27 cellular contexts compared by ENCODE assay signal in the genomic region with DNA sequence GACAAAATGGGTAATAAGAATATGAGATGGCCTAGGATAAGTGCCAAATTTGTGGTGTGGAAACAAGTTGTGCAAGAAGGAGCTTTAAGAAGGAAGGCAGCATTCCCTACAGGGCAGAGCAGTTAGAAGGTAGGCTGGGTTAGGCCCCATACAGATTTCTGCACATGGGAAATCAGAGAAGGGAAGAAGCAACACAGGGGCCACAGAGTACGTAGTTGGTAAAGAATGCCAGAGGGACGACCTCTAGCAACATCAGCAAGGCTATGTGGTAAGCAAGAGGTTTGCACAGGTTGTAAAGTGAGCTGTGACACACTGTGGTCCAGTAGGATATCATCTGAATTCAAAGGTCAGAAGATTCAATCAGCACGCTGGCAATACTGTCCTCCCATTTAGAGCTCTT.
DNase-seq lines count a peak whose midpoint lies in the region; ATAC-seq and TF ChIP-seq lines count a peak whose summit lies in the region.
"Had no signal": no experiment of that assay in that cellular context is flagged by ENCODE, and none has a peak within 500 bp of the region (broad histone marks: within the 10 kb centered on the region; RNA-seq: fewer than 3 reads in every experiment).

No MANE protein-coding gene starts in this region.

- no peak for TF ChIP-seq CTCF in heart right ventricle (IDR thresholded peaks at IDR 0.05)

- H2BK5ac ChIP-seq in neuronal stem cell (ENCODE audit: low read length) = no peak overlapping the region

- H2BK15ac ChIP-seq in neuronal stem cell (ENCODE audit: low read length) = no peak overlapping the region

- no peak overlapping the region for H3K18ac ChIP-seq in neuronal stem cell (ENCODE audit: low read length)

- H3K79me1 ChIP-seq in neuronal stem cell (ENCODE audit: low read depth, low read length) = no peaks in the 10 kb centered on the region

- H3K27ac ChIP-seq in heart right ventricle (peak overlapping the region in 8 of 10 donors; percentile 41 to 73 (median 52)), neuronal stem cell (replicated peaks; ENCODE audit: low read length) (no peak overlapping the region)
- H3K27ac ChIP-seq: esophagus squamous epithelium, KMS-11, lower lobe of right lung, tibial nerve had no signal

- H4K91ac ChIP-seq in neuronal stem cell (ENCODE audit: low read depth, low read length, poor library complexity) = no peak overlapping the region

- intact Hi-C loops in heart right ventricle (cut with DNase I) = loop anchor here in 3 of 10 donors (10.0 kb wide), 2 partner anchors 277 to 767 kb away; a partner anchor contains a TSS

- no peak overlapping the region for H3K4ac ChIP-seq in neuronal stem cell (ENCODE audit: low read length)

- 50 to 62% methylated on average over 3 of the region's 3 CpGs for WGBS in heart right ventricle, 2 donors
- WGBS in neuronal stem cell (ENCODE audit: extremely low coverage in 2 of 2, insufficient read length in 2 of 2, insufficient replicate concordance in 1 of 2), 2 donors = no CpG with 5 or more reads among the region's 3 CpGs

- H3K9me3 ChIP-seq in adipocyte (ENCODE audit: control insufficient read depth, low read length) (peaks cover 4% of the 10 kb centered on the region), heart right ventricle (peaks cover 0 to 21% (median 0%) of the 10 kb centered on the region in 11 donors), neuronal stem cell (replicated peaks in 1 of 2; ENCODE audit: control insufficient read depth in 2 of 2, insufficient read depth in 1 of 2, low read depth in 1 of 2, low read length in 2 of 2) (no peaks in the 10 kb centered on the region)
- H3K9me3 ChIP-seq: esophagus squamous epithelium, lower lobe of right lung, tibial nerve had no signal

- H3K14ac ChIP-seq in neuronal stem cell (ENCODE audit: low read length) = no peak overlapping the region

- no peak overlapping the region for H2BK120ac ChIP-seq in neuronal stem cell (ENCODE audit: low read depth, low read length)

- H3K4me3 ChIP-seq in adipocyte (ENCODE audit: low read length) (no peak overlapping the region), heart right ventricle (no peak overlapping the region), neuronal stem cell (ENCODE audit: low read length in 2 of 2) (no peak overlapping the region)
- H3K4me3 ChIP-seq: esophagus squamous epithelium, lower lobe of right lung, tibial nerve had no signal

- H3K27me3 Mint-ChIP-seq in activated naive CD8-positive, alpha-beta T cell treated with anti-CD3 and anti-CD28 coated beads, Interleukin-2, amount 50 U/mL, for 24 hours = no peaks in the 10 kb centered on the region
- H3K27me3 Mint-ChIP-seq: activated B cell treated with CpG ODN at 0.5 μM for 24 hours; CD8-positive, alpha-beta memory T cell; naive thymus-derived CD4-positive, alpha-beta T cell; progenitor cell of endocrine pancreas had no signal

- no peak overlapping the region for H3K9ac ChIP-seq in adipocyte (ENCODE audit: low read length)
- H3K9ac ChIP-seq in neuronal stem cell (ENCODE audit: low read depth, low read length, poor library complexity) = no peak overlapping the region
- H3K9ac ChIP-seq: KMS-11 had no signal

- H3K36me3 ChIP-seq in adipocyte (ENCODE audit: control insufficient read depth, insufficient read depth, low read length, severe bottlenecking) (no peaks in the 10 kb centered on the region), heart right ventricle (no peaks in the 10 kb centered on the region), neuronal stem cell (replicated peaks in 1 of 2; ENCODE audit: control insufficient read depth in 2 of 2, insufficient read depth in 2 of 2, low read length in 2 of 2) (no peaks in the 10 kb centered on the region)
- H3K36me3 ChIP-seq: esophagus squamous epithelium, lower lobe of right lung, tibial nerve had no signal

- no peak overlapping the region for H3K4me3 Mint-ChIP-seq in activated naive CD8-positive, alpha-beta T cell treated with anti-CD3 and anti-CD28 coated beads, Interleukin-2, amount 50 U/mL, for 24 hours
- H3K4me3 Mint-ChIP-seq: activated B cell treated with CpG ODN at 0.5 μM for 24 hours; activated T-cell treated with anti-CD3 and anti-CD28 coated beads, Interleukin-2, amount 50 U/mL, for 4 hours; CD8-positive, alpha-beta memory T cell; HFFc6; naive thymus-derived CD4-positive, alpha-beta T cell had no signal

- no peak overlapping the region for H2BK12ac ChIP-seq in neuronal stem cell (ENCODE audit: low read length)

- H3K36me3 Mint-ChIP-seq in activated naive CD8-positive, alpha-beta T cell treated with anti-CD3 and anti-CD28 coated beads, Interleukin-2, amount 50 U/mL, for 24 hours (ENCODE audit: low read depth) = no peaks in the 10 kb centered on the region
- H3K36me3 Mint-ChIP-seq: naive thymus-derived CD4-positive, alpha-beta T cell had no signal

- H3K9me3 Mint-ChIP-seq in activated naive CD8-positive, alpha-beta T cell treated with anti-CD3 and anti-CD28 coated beads, Interleukin-2, amount 50 U/mL, for 24 hours = peaks cover 2% of the 10 kb centered on the region
- H3K9me3 Mint-ChIP-seq: HFFc6 had no signal

- no peak overlapping the region for H3K23ac ChIP-seq in neuronal stem cell (ENCODE audit: low read depth, low read length, poor library complexity)

- H2AK5ac ChIP-seq in neuronal stem cell (ENCODE audit: low read depth, low read length) = no peak overlapping the region

- no peak overlapping the region for H3K27ac Mint-ChIP-seq in activated naive CD8-positive, alpha-beta T cell treated with anti-CD3 and anti-CD28 coated beads, Interleukin-2, amount 50 U/mL, for 24 hours
- H3K27ac Mint-ChIP-seq: activated B cell treated with CpG ODN at 0.5 μM for 24 hours, HFFc6, progenitor cell of endocrine pancreas had no signal

- no peak overlapping the region for H3K4me2 ChIP-seq in neuronal stem cell (ENCODE audit: insufficient read depth, low read length, poor library complexity, severe bottlenecking)
- H3K4me2 ChIP-seq: KMS-11 had no signal

- H3K4me1 ChIP-seq in adipocyte (ENCODE audit: control insufficient read depth, insufficient read depth, low read length) (no peaks in the 10 kb centered on the region), heart right ventricle (peaks cover 0 to 13% (median 0%) of the 10 kb centered on the region in 9 donors), neuronal stem cell (ENCODE audit: control insufficient read depth in 2 of 2, insufficient read depth in 1 of 2, low read depth in 1 of 2, low read length in 2 of 2) (no peaks in the 10 kb centered on the region)
- H3K4me1 ChIP-seq: esophagus squamous epithelium, lower lobe of right lung, tibial nerve had no signal

- no peaks in the 10 kb centered on the region for H3K4me1 Mint-ChIP-seq in activated naive CD8-positive, alpha-beta T cell treated with anti-CD3 and anti-CD28 coated beads, Interleukin-2, amount 50 U/mL, for 24 hours
- H3K4me1 Mint-ChIP-seq: activated B cell treated with CpG ODN at 0.5 μM for 24 hours; CD8-positive, alpha-beta memory T cell had no signal

- DNase-seq in HuH-7 (ENCODE audit: low spot score) (peak; percentile 28), adipocyte (ENCODE audit: low read depth) (peak; percentile 78), heart right ventricle (no peak), neuronal stem cell (ENCODE audit: low spot score) (no peak), hypothalamus (lab: John Stamatoyannopoulos, UW) (no peak)
- no peak for DNase-seq in activated naive CD8-positive, alpha-beta T cell treated with anti-CD3 and anti-CD28 coated beads, Interleukin-2, amount 50 U/mL, for 24 hours
- no peak for DNase-seq in activated T-cell treated with anti-CD3 and anti-CD28 coated beads, Interleukin-2, amount 50 U/mL, for 1 hour
- DNase-seq: activated B cell treated with CpG ODN at 0.5 μM for 24 hours; activated T-cell treated with anti-CD3 and anti-CD28 coated beads, Interleukin-2, amount 50 U/mL, for 4 hours; CD8-positive, alpha-beta memory T cell; cerebellar nuclear complex; DMS 273 treated with DMSO at 0.1 percent for 48 hours; esophagus squamous epithelium; GOT3; HFFc6; lower lobe of right lung; naive thymus-derived CD4-positive, alpha-beta T cell; NCI-H1436; NCI-H2081; NCI-H226; SIG-M5; stimulated activated CD4-positive, alpha-beta T cell treated with anti-CD3 and anti-CD28 coated beads, Interleukin-4, amount 100 ng/mL, for 24 hours; SW 1271; T1000 had no signal

- no peaks in the 10 kb centered on the region for H3K27me3 ChIP-seq in adipocyte (replicated peaks; ENCODE audit: control insufficient read depth, insufficient read depth, low read length)
- no peaks in the 10 kb centered on the region for H3K27me3 ChIP-seq in heart right ventricle
- H3K27me3 ChIP-seq in neuronal stem cell (ENCODE audit: control insufficient read depth in 3 of 3, insufficient read depth in 3 of 3, low read depth in 1 of 3, low read length in 3 of 3) = no peaks in the 10 kb centered on the region
- H3K27me3 ChIP-seq: esophagus squamous epithelium, tibial nerve had no signal

- ATAC-seq in heart right ventricle = peak in 4 of 8 donors; percentile 29 to 57 (median 36)
- ATAC-seq in activated naive CD8-positive, alpha-beta T cell treated with anti-CD3 and anti-CD28 coated beads, Interleukin-2, amount 50 U/mL, for 24 hours = no peak
- ATAC-seq: activated T-cell treated with anti-CD3 and anti-CD28 coated beads, Interleukin-2, amount 50 U/mL, for 4 hours; lower lobe of right lung; naive thymus-derived CD4-positive, alpha-beta T cell had no signal

- H2AFZ ChIP-seq in neuronal stem cell (ENCODE audit: low read length) = peak overlapping the region; percentile 20

- no peak overlapping the region for H4K8ac ChIP-seq in neuronal stem cell (ENCODE audit: low read depth, low read length)

Comparison
In these comparisons a context has a peak if more than half of its experiments do, and no peak if none do; other contexts are left out.
1. DNase-seq: peak in HuH-7 (single experiment) and adipocyte (single experiment); none in heart right ventricle (0 of 2), neuronal stem cell (single experiment), activated naive CD8-positive, alpha-beta T cell treated with anti-CD3 and anti-CD28 coated beads, Interleukin-2, amount 50 U/mL, for 24 hours (single experiment), activated T-cell treated with anti-CD3 and anti-CD28 coated beads, Interleukin-2, amount 50 U/mL, for 1 hour (single experiment) and hypothalamus (0 of 51).